ENCODE assay signal across 8 cellular contexts in the genomic region with DNA sequence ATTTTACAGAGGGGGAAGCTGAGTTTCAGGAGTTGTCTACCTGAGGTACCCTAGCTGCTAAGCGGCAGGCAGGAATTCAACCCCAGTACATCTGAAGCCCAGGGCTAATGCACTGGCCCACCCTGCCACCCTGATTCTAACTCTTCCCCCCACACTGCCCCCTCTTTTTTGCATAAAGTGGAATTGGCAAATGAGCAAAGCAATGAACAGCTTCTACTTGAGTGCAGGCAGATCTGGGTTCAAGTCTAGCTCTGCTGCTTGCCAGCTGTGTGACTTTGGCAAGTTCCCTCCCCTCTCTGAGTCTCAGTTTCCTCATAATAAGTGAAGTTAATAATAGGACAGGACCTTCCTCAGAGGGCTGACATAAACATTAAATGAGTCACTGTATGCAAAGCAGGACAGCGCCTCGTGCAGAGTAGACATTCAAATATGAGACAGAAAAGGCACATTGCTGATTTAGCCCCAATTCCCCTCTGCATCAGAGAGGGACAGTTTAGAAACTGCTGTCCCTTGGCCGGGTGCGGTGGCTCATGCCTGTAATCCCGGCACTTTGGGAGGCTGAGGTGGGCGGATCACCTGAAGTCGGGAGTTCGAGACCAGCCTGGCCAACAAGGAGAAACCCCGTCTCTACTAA. TPM values are rescaled to one million over a fixed set of nuclear protein-coding genes. Genes with fewer than 3 reads are reported as not detected.
DNase-seq lines count a peak whose midpoint lies in the region; ATAC-seq and TF ChIP-seq lines count a peak whose summit lies in the region.

No MANE protein-coding gene starts in this region.

- peak; percentile 77 for DNase-seq in IMR-90
- DNase-seq in activated naive CD8-positive, alpha-beta T cell treated with anti-CD3 and anti-CD28 coated beads, Interleukin-2, amount 50 U/mL, for 24 hours = no peak
- DNase-seq in gastrocnemius medialis = no peak
- DNase-seq in occipital lobe (lab: John Stamatoyannopoulos, UW) = no peak
- no peak for DNase-seq in DMS79 treated with DMSO at 0.1 percent for 48 hours (lab: John Stamatoyannopoulos, UW)
- no peak for DNase-seq in stimulated activated CD8-positive, alpha-beta memory T cell treated with anti-CD3 and anti-CD28 coated beads, Interleukin-4, amount 100 ng/mL, for 48 hours

- no peak for TF ChIP-seq RAD21 in IMR-90 (IDR thresholded peaks at IDR 0.05; ENCODE audit: low read length)

- 0% methylated on average over 2 of the region's 10 CpGs; no CpG with 5 or more reads in 1 of the 2 experiments for WGBS in IMR-90 (ENCODE audit: extremely low coverage in 2 of 2, insufficient read length in 1 of 2), 2 experiments

- peak overlapping the region; percentile 4 for H3K4me3 Mint-ChIP-seq in activated naive CD8-positive, alpha-beta T cell treated with anti-CD3 and anti-CD28 coated beads, Interleukin-2, amount 50 U/mL, for 24 hours

- H3K27ac Mint-ChIP-seq in activated naive CD8-positive, alpha-beta T cell treated with anti-CD3 and anti-CD28 coated beads, Interleukin-2, amount 50 U/mL, for 24 hours = peak overlapping the region; percentile 74

- no peak overlapping the region for H2BK5ac ChIP-seq in IMR-90 (ENCODE audit: low read depth, low read length, poor library complexity, severe bottlenecking)

- no peaks in the 10 kb centered on the region for H3K27me3 Mint-ChIP-seq in activated naive CD8-positive, alpha-beta T cell treated with anti-CD3 and anti-CD28 coated beads, Interleukin-2, amount 50 U/mL, for 24 hours

- H3K18ac ChIP-seq in IMR-90 (ENCODE audit: low read depth, low read length) = no peak overlapping the region

- H3K23ac ChIP-seq in IMR-90 (ENCODE audit: low read depth, low read length) = no peak overlapping the region

- H4K5ac ChIP-seq in IMR-90 (ENCODE audit: low read depth, low read length) = no peak overlapping the region

- in situ Hi-C loops in IMR-90 (cut with MboI; ENCODE audit: low sequenced_read_pairs) = no loop called here
- in situ Hi-C loops in gastrocnemius medialis (cut with MboI; ENCODE audit: low sequenced_read_pairs in 4 of 4) = no loop called here

- BruUV-seq in IMR-90 (replicated peaks; lab: Mats Ljungman, UMichigan) = no TSS peak

- H3K4ac ChIP-seq in IMR-90 (ENCODE audit: low read depth, low read length) = peak overlapping the region; percentile 45

- POLR2A ChIA-PET in IMR-90 (lab: Charles Lee; ENCODE audit: unreplicated experiment) = no interaction called here

- peak overlapping the region; percentile 6; the same call in 1 of the 2 replicates for H3K4me3 ChIP-seq in GM08714 (ENCODE audit: low read length)
- no peak overlapping the region for H3K4me3 ChIP-seq in IMR-90 (ENCODE audit: insufficient read depth, low read depth, low read length)
- no peak overlapping the region for H3K4me3 ChIP-seq in gastrocnemius medialis

- H3K9me3 ChIP-seq in IMR-90 (ENCODE audit: control insufficient read depth, insufficient read depth, low read length) = no peaks in the 10 kb centered on the region
- H3K9me3 ChIP-seq in gastrocnemius medialis = no peaks in the 10 kb centered on the region

- peaks cover 85% of the 10 kb centered on the region for H3K4me1 Mint-ChIP-seq in activated naive CD8-positive, alpha-beta T cell treated with anti-CD3 and anti-CD28 coated beads, Interleukin-2, amount 50 U/mL, for 24 hours

- H3K9me3 Mint-ChIP-seq in activated naive CD8-positive, alpha-beta T cell treated with anti-CD3 and anti-CD28 coated beads, Interleukin-2, amount 50 U/mL, for 24 hours = no peaks in the 10 kb centered on the region

- H3K36me3 Mint-ChIP-seq in activated naive CD8-positive, alpha-beta T cell treated with anti-CD3 and anti-CD28 coated beads, Interleukin-2, amount 50 U/mL, for 24 hours (ENCODE audit: low read depth) = no peaks in the 10 kb centered on the region

- H3K4me2 ChIP-seq in IMR-90 (ENCODE audit: low read depth, low read length) = no peak overlapping the region

- peak overlapping the region; percentile 82; the same call in 1 of the 2 replicates for H2AK5ac ChIP-seq in IMR-90 (ENCODE audit: low read depth, low read length)

- no peak for TF ChIP-seq CTCF in IMR-90 (conservative IDR thresholded peaks at IDR 0.05; ENCODE audit: low read depth, low read length)
- TF ChIP-seq CTCF in gastrocnemius medialis (IDR thresholded peaks at IDR 0.05 in 4 of 5, conservative IDR thresholded peaks at IDR 0.05 in 1 of 5) = no peak

- no peak overlapping the region for H3K56ac ChIP-seq in IMR-90 (ENCODE audit: extremely low read depth, insufficient read depth, low read length)

- H4K91ac ChIP-seq in IMR-90 (ENCODE audit: insufficient read depth, low read depth, low read length) = no peak overlapping the region

- H3K27ac ChIP-seq in IMR-90 (ENCODE audit: insufficient read depth, low read length) = no peak overlapping the region
- peak overlapping the region in 3 of 4 donors; percentile 6 to 46 (median 12) for H3K27ac ChIP-seq in gastrocnemius medialis

- H3K27me3 ChIP-seq in IMR-90 (ENCODE audit: control insufficient read depth, insufficient read depth, low read length) (no peaks in the 10 kb centered on the region), gastrocnemius medialis (peaks cover 0 to 4% (median 0%) of the 10 kb centered on the region in 3 donors)

- no peak overlapping the region for H2BK15ac ChIP-seq in IMR-90 (ENCODE audit: low read depth, low read length)

- H3K4me1 ChIP-seq in IMR-90 (ENCODE audit: control insufficient read depth, insufficient read depth, low read length) (peaks cover 30% of the 10 kb centered on the region), gastrocnemius medialis (peaks cover 23 to 35% of the 10 kb centered on the region in 2 donors)

- no peak overlapping the region for H4K8ac ChIP-seq in IMR-90 (ENCODE audit: low read depth in 2 of 2, low read length in 2 of 2)

- intact Hi-C loops in IMR-90 (cut with micrococcal nuclease) = no loop called here
- intact Hi-C loops in gastrocnemius medialis (cut with DNase I; ENCODE audit: low total_unique reads) = no loop called here

- ATAC-seq in GM21367 (IDR thresholded peaks at IDR 0.05; ENCODE audit: unreplicated experiment) = peak; percentile 40
- peak; percentile 27 for ATAC-seq in IMR-90 (ENCODE audit: low read depth)
- ATAC-seq in activated naive CD8-positive, alpha-beta T cell treated with anti-CD3 and anti-CD28 coated beads, Interleukin-2, amount 50 U/mL, for 24 hours = peak; percentile 16
- ATAC-seq in gastrocnemius medialis = no peak

- CTCF ChIA-PET in IMR-90 (lab: Yijun Ruan, JAX) = no interaction called here

- peak overlapping the region; percentile 14; the same call in 1 of the 2 replicates for H3K14ac ChIP-seq in IMR-90 (replicated peaks; ENCODE audit: low read depth, low read length)

- no peak overlapping the region for H2BK20ac ChIP-seq in IMR-90 (ENCODE audit: low read depth, low read length)

- peaks cover 13% of the 10 kb centered on the region; the same call in 1 of the 2 replicates for H3K9me1 ChIP-seq in IMR-90 (ENCODE audit: insufficient read depth, low read length)

- H3K9ac ChIP-seq in IMR-90 (ENCODE audit: low read depth, low read length) = no peak overlapping the region

- H4K20me1 ChIP-seq in IMR-90 (ENCODE audit: insufficient read depth, low read length) = no peaks in the 10 kb centered on the region

- H2BK120ac ChIP-seq in IMR-90 (ENCODE audit: low read depth, low read length) = no peak overlapping the region

- dilution Hi-C loops in IMR-90 (cut with HindIII; ENCODE audit: low sequenced_read_pairs, unreplicated experiment) = no loop called here

- H2AK9ac ChIP-seq in IMR-90 (replicated peaks; ENCODE audit: low read depth, low read length, poor library complexity) = peak overlapping the region; percentile 82

- peak overlapping the region; percentile 24 for H2AFZ ChIP-seq in IMR-90 (replicated peaks; ENCODE audit: low read length, poor library complexity)

- TF ChIP-seq POLR2A in IMR-90 (IDR thresholded peaks at IDR 0.05; ENCODE audit: low read depth, low read length) (no peak), gastrocnemius medialis (IDR thresholded peaks at IDR 0.05) (no peak)

- H3K36me3 ChIP-seq in IMR-90 (ENCODE audit: control insufficient read depth, insufficient read depth, low read length) = no peaks in the 10 kb centered on the region
- no peaks in the 10 kb centered on the region for H3K36me3 ChIP-seq in gastrocnemius medialis

- peaks cover 3 to 11% of the 10 kb centered on the region in 2 experiments; a peak in 2 of 4 replicates for H3K79me1 ChIP-seq in IMR-90 (ENCODE audit: low read depth in 1 of 2, low read length in 2 of 2)

TF ChIP-seq in IMR-90, 13 proteins besides CTCF, POLR2A, EP300 and RAD21:
- TF ChIP-seq SMC3 (IDR thresholded peaks at IDR 0.05; ENCODE audit: low read depth, low read length) (no peak), MXI1 (IDR thresholded peaks at IDR 0.05; ENCODE audit: borderline replicate concordance, low read depth, low read length) (no peak), NFE2L2 (IDR thresholded peaks at IDR 0.05; ENCODE audit: low read depth, low read length) (no peak), BHLHE40 (IDR thresholded peaks at IDR 0.05; ENCODE audit: low read depth, low read length) (peak; percentile 74), FOS (IDR thresholded peaks at IDR 0.05; ENCODE audit: low read depth, low read length) (peak; percentile 52)
- TF ChIP-seq, protein P1, sequence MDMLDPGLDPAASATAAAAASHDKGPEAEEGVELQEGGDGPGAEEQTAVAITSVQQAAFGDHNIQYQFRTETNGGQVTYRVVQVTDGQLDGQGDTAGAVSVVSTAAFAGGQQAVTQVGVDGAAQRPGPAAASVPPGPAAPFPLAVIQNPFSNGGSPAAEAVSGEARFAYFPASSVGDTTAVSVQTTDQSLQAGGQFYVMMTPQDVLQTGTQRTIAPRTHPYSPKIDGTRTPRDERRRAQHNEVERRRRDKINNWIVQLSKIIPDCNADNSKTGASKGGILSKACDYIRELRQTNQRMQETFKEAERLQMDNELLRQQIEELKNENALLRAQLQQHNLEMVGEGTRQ (IDR thresholded peaks at IDR 0.05; ENCODE audit: low read depth, low read length) = no peak

RNA-seq across cellular contexts. Expression of gene ADA, which starts 4.7 kb away (rescaled TPM):
- 6.9 and 8.1 TPM in 2 replicates for total RNA-seq in IMR-90 (2012; rRNA removed)
- polyA plus RNA-seq in IMR-90 (2012; rRNA removed) = 11.0 and 11.6 TPM in 2 replicates
- 9.8 and 15.3 TPM in 2 replicates for polyA plus RNA-seq in IMR-90 (2012; cell fraction: cytosol; rRNA removed)
- polyA plus RNA-seq in IMR-90 (2012; cell fraction: nucleus; rRNA removed; ENCODE audit: low replicate concordance) = 31.5 and 33.0 TPM in 2 replicates
- 1 to 10 TPM; 2.2 to 5.1 (median 3.0) TPM for total RNA-seq in gastrocnemius medialis
- 1.7 TPM for total RNA-seq in occipital lobe

Comparison
In these comparisons a context has a peak if more than half of its experiments do, and no peak if none do; other contexts are left out.
1. ATAC-seq: peak in GM21367 (single experiment), IMR-90 (single experiment) and activated naive CD8-positive, alpha-beta T cell treated with anti-CD3 and anti-CD28 coated beads, Interleukin-2, amount 50 U/mL, for 24 hours (single experiment); none in gastrocnemius medialis (0 of 2).